17 cellular contexts compared by ENCODE assay signal in genomic region chr20:25009218-25010145, GRCh38. TPM values are rescaled to one million over a fixed set of nuclear protein-coding genes. Genes with fewer than 3 reads are reported as not detected.
DNase-seq lines count a peak whose midpoint lies in the region; ATAC-seq, FAIRE-seq and TF ChIP-seq lines count a peak whose summit lies in the region.
"Had no signal": no experiment of that assay in that cellular context is flagged by ENCODE, and none has a peak within 500 bp of the region (broad histone marks: within the 10 kb centered on the region; RNA-seq: fewer than 3 reads in every experiment).

No MANE protein-coding gene starts in this region.

- in situ Hi-C loops in Panc1 (cut with HindIII; ENCODE audit: low pct_unique_long_range_greater_than_20kb, low sequenced_read_pairs): no loop called here

- CTCF ChIA-PET in Panc1 (lab: Charles Lee): no interaction called here

- no peak for TF ChIP-seq CTCF in Panc1 (IDR thresholded peaks at IDR 0.05)

- POLR2A ChIA-PET in Panc1 (lab: Charles Lee): no interaction called here

- intact Hi-C loops in Panc1 (cut with micrococcal nuclease; ENCODE audit: unreplicated experiment): no loop called here

- H3K27me3 ChIP-seq in Panc1 (ENCODE audit: control insufficient read depth, insufficient read depth, low read length): no peaks in the 10 kb centered on the region
- H3K27me3 ChIP-seq: BLaER1 treated with 17β-estradiol and CSF1 and Interleukin-3, amounts not matched to agents 10 nM and 100 nM; MG63 had no signal

- BruUV-seq in Panc1 (replicated peaks; lab: Mats Ljungman, UMichigan): TSS peak; percentile 31

- no peak overlapping the region for H3K4me3 ChIP-seq in Panc1 (ENCODE audit: low read depth in 2 of 2, low read length in 2 of 2)
- H3K4me3 ChIP-seq: BLaER1 treated with 17β-estradiol and CSF1 and Interleukin-3, amounts not matched to agents 10 nM and 100 nM; MG63 had no signal

- H3K9me3 ChIP-seq in Panc1 (ENCODE audit: control insufficient read depth, insufficient read depth, low read depth, low read length): no peaks in the 10 kb centered on the region
- H3K9me3 ChIP-seq: BLaER1 treated with 17β-estradiol and CSF1 and Interleukin-3, amounts not matched to agents 10 nM and 100 nM; MG63 had no signal

- DNase-seq in EH (ENCODE audit: low read depth) (peak; percentile 29), Panc1 (ENCODE audit: low read depth, low spot score) (no peak), fibroblast of peridontal ligament (ENCODE audit: extremely low read depth) (peak; percentile 40), pons (ENCODE audit: low spot score) (peak; percentile 56), urothelium cell line (ENCODE audit: low spot score) (no peak), NCI-H446 treated with DMSO at 0.1 percent for 48 hours (lab: John Stamatoyannopoulos, UW) (no peak)
- DNase-seq in activated naive CD4-positive, alpha-beta T cell (lab: John Stamatoyannopoulos, UW): no peak
- DNase-seq: activated CD4-positive, CD25-positive, alpha-beta regulatory T cell; DND-41; MG63; NK-92 treated with Interleukin-12 subunit alpha and Interleukin-12 subunit beta, amount 100 ng/mL, for 24 hours; stimulated activated CD4-positive, alpha-beta T cell treated with anti-CD3 and anti-CD28 coated beads, Interleukin-2, amount 100 ng/mL, for 48 hours; stimulated activated naive CD8-positive, alpha-beta T cell treated with anti-CD3 and anti-CD28 coated beads, Interleukin-15, Interleukin-2, amounts not matched to agents 100 U/mL and 50 U/mL, for 24 hours had no signal

- no peaks in the 10 kb centered on the region for H3K36me3 ChIP-seq in Panc1 (ENCODE audit: control insufficient read depth, insufficient read depth, low read length)
- H3K36me3 ChIP-seq: MG63 had no signal

- ATAC-seq in Panc1: no peak
- ATAC-seq in GM21367 (IDR thresholded peaks at IDR 0.05; ENCODE audit: unreplicated experiment): no peak
- ATAC-seq: SK-N-SH treated with all-trans-retinoic acid at 6 μM for 48 hours; stimulated activated naive CD8-positive, alpha-beta T cell treated with anti-CD3 and anti-CD28 coated beads, Interleukin-15, Interleukin-2, amounts not matched to agents 100 U/mL and 50 U/mL, for 24 hours had no signal

- FAIRE-seq in urothelium cell line (lab: Jason Lieb, UNC): no peak
- FAIRE-seq: endothelial cell of umbilical vein had no signal

- H3K27ac ChIP-seq in Panc1 (ENCODE audit: low read length): no peak overlapping the region
- H3K27ac ChIP-seq: BLaER1 treated with 17β-estradiol and CSF1 and Interleukin-3, amounts not matched to agents 10 nM and 100 nM had no signal

- H3K4me1 ChIP-seq in Panc1 (ENCODE audit: control insufficient read depth, insufficient read depth, low read length): no peaks in the 10 kb centered on the region

RNA-seq across cellular contexts. Expression of gene APMAP, which starts 16.9 kb away (rescaled TPM):
- total RNA-seq in Panc1 (2021; ENCODE audit: unreplicated experiment): 165 TPM
- 147 TPM for polyA plus RNA-seq in Panc1 (2012; ENCODE audit: insufficient read length)

RNA-seq across cellular contexts. Expression of gene ACSS1, which starts 48.5 kb away (rescaled TPM):
- total RNA-seq in Panc1 (2021; ENCODE audit: unreplicated experiment): 32.2 TPM
- 21.7 TPM for polyA plus RNA-seq in Panc1 (2012; ENCODE audit: insufficient read length)

Comparison
In these comparisons a context has a peak if more than half of its experiments do, and no peak if none do; other contexts are left out.
1. DNase-seq: peak in EH (single experiment), fibroblast of peridontal ligament (single experiment) and pons (single experiment); none in Panc1 (single experiment), urothelium cell line (single experiment), activated naive CD4-positive, alpha-beta T cell (0 of 4) and NCI-H446 treated with DMSO at 0.1 percent for 48 hours (single experiment).